21 cellular contexts compared by ENCODE assay signal in genomic region chr6:82690283-82690682, GRCh38.
A peak's percentile ranks its signal among the peaks of the same experiment; 100 is the strongest.
DNase-seq lines count a peak whose midpoint lies in the region; ATAC-seq, FAIRE-seq and TF ChIP-seq lines count a peak whose summit lies in the region.
"Had no signal": no experiment of that assay in that cellular context is flagged by ENCODE, and none has a peak within 500 bp of the region (broad histone marks: within the 10 kb centered on the region; RNA-seq: fewer than 3 reads in every experiment).

No MANE protein-coding gene starts in this region.

- peak overlapping the region; percentile 69 for H3K9ac ChIP-seq in SK-N-MC (ENCODE audit: insufficient read length)
- H3K9ac ChIP-seq: BLaER1 treated with 17β-estradiol and CSF1 and Interleukin-3, amounts not matched to agents 10 nM and 100 nM had no signal

- no peaks in the 10 kb centered on the region for H3K9me3 ChIP-seq in SK-N-MC (ENCODE audit: low read depth, low read length)
- no peaks in the 10 kb centered on the region for H3K9me3 ChIP-seq in small intestine (ENCODE audit: control insufficient read depth, low read depth)
- H3K9me3 ChIP-seq: BLaER1 treated with 17β-estradiol and CSF1 and Interleukin-3, amounts not matched to agents 10 nM and 100 nM; Caco-2 had no signal

- FAIRE-seq in small intestine (lab: Jason Lieb, UNC) (no peak), H54 (lab: Jason Lieb, UNC) (no peak), GM12891 (lab: Jason Lieb, UNC) (no peak)
- FAIRE-seq: A204.1, D721Med, G401.6, GM12892, GM18507 had no signal

- H3K4me3 ChIP-seq in SK-N-MC: peak overlapping the region; percentile 47
- no peak overlapping the region for H3K4me3 ChIP-seq in small intestine (ENCODE audit: low read depth in 1 of 2, low read length in 2 of 2)
- H3K4me3 ChIP-seq: BLaER1 treated with 17β-estradiol and CSF1 and Interleukin-3, amounts not matched to agents 10 nM and 100 nM had no signal

- WGBS in small intestine, 3 donors: 41 to 74% (median 51%) methylated on average over 6 of the region's 6 CpGs

- TF ChIP-seq POLR2A in H54 (IDR thresholded peaks at IDR 0.05; ENCODE audit: low read depth, low read length) (no peak), GM12891 (IDR thresholded peaks at IDR 0.05; ENCODE audit: low read depth, low read length) (no peak)

- peak overlapping the region; percentile 99 for H3K27ac ChIP-seq in SK-N-MC
- no peak overlapping the region for H3K27ac ChIP-seq in small intestine (ENCODE audit: low read depth in 1 of 2, low read length in 1 of 2)
- H3K27ac ChIP-seq: BLaER1 treated with 17β-estradiol and CSF1 and Interleukin-3, amounts not matched to agents 10 nM and 100 nM; C4-2B had no signal

- DNase-seq in SK-N-MC (ENCODE audit: low read depth, low spot score) (peak; percentile 60), left colon (peak in 1 of 2 donors; percentile 9), small intestine (peak; percentile 17), H54 (ENCODE audit: insufficient read length, low spot score) (no peak), GM12891 (ENCODE audit: insufficient read length, low spot score) (no peak)
- DNase-seq in stimulated activated naive CD4-positive, alpha-beta T cell (lab: John Stamatoyannopoulos, UW): no peak
- DNase-seq: 8988T; AML-193; Caco-2; Calu3; CD4-positive, alpha-beta T cell; CD8-positive, alpha-beta T cell; DMS79 treated with DMSO at 0.1 percent for 48 hours; GF-D8 had no signal

- no peaks in the 10 kb centered on the region for H3K4me1 ChIP-seq in small intestine (ENCODE audit: control insufficient read depth in 2 of 2, insufficient read depth in 1 of 2, low read depth in 1 of 2, low read length in 1 of 2)

- 0 out of 2 replicates have a peak, but pooled peaks cover 5% of the 10 kb centered on the region for H3K36me3 ChIP-seq in SK-N-MC (ENCODE audit: insufficient read depth, low read length)
- H3K36me3 ChIP-seq in small intestine (ENCODE audit: control insufficient read depth in 2 of 2, insufficient read depth in 2 of 2, low read length in 2 of 2): no peaks in the 10 kb centered on the region
- H3K36me3 ChIP-seq: BLaER1 treated with 17β-estradiol and CSF1 and Interleukin-3, amounts not matched to agents 10 nM and 100 nM had no signal

- H3K27me3 ChIP-seq in small intestine (ENCODE audit: control insufficient read depth in 2 of 2, insufficient read depth in 2 of 2, low read length in 2 of 2): no peaks in the 10 kb centered on the region
- H3K27me3 ChIP-seq: BLaER1 treated with 17β-estradiol and CSF1 and Interleukin-3, amounts not matched to agents 10 nM and 100 nM had no signal

- ATAC-seq in left colon: peak; percentile 94
- ATAC-seq: CD8-positive, alpha-beta T cell had no signal

- intact Hi-C loops in left colon (cut with DNase I, micrococcal nuclease): no loop called here

TF ChIP-seq in GM12891, 5 proteins besides CTCF, POLR2A, EP300 and RAD21:
- TF ChIP-seq POU2F2 (IDR thresholded peaks at IDR 0.05; ENCODE audit: low read depth, low read length) (no peak), PAX5 (IDR thresholded peaks at IDR 0.05; ENCODE audit: insufficient read depth, low read length, severe bottlenecking) (no peak), TAF1 (IDR thresholded peaks at IDR 0.05; ENCODE audit: low read depth, low read length) (no peak), POLR2AphosphoS5 (IDR thresholded peaks at IDR 0.05; ENCODE audit: low read depth, low read length) (no peak), SPI1 (IDR thresholded peaks at IDR 0.05; ENCODE audit: low read depth, low read length) (no peak)
TF ChIP-seq in GM12891: peak in this region for 0.

Comparison
In these comparisons a context has a peak if more than half of its experiments do, and no peak if none do; other contexts are left out.
1. DNase-seq: peak in SK-N-MC (single experiment) and small intestine (single experiment); none in H54 (single experiment), GM12891 (single experiment) and stimulated activated naive CD4-positive, alpha-beta T cell (0 of 6).